Comparison of ENCODE assay signal across 8 cellular contexts in the genomic region with DNA sequence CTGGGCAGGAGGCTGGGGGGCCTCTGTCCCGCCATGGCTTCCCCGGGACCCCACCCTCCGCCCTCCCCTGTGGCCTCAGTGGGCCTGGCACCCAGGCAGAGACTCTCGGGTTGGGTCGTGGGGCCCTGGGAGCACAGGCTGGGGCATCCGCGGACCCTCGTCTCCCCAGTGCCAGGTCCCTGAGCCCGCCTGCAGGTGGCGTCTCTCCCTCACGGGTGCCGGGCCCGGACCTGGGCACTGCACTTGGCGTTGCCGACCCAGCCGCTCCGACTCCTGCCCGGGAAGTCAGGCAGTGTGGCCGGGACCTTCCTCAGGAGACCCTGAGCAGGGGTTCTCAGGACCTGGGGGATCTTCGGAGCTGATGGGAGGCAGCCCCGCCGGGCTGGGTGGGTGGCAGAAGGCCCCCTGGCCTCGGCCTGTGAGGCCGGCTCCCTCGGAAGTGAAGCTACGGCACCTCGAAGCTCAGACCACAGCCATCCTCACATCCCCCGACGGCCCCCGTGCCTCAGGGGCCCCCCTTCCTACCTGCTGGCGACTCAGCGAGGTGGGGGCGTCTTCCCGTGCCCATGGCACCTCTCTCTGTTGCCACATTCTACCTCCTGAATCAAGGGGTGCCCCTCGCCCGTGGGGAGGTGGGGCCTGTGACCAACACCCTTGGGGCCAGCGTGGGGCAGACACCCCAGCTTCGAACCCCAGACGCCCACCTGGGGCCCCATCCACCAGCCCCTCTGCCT. TPM values are rescaled to one million over a fixed set of nuclear protein-coding genes. Genes with fewer than 3 reads are reported as not detected.
DNase-seq lines count a peak whose midpoint lies in the region; ATAC-seq and TF ChIP-seq lines count a peak whose summit lies in the region.

No MANE protein-coding gene starts in this region.

- H3K9me3 Mint-ChIP-seq in mesothelial cell of epicardium, result no peaks in the 10 kb centered on the region

- H3K27me3 Mint-ChIP-seq in mesothelial cell of epicardium (ENCODE audit: low read depth), result peaks cover 32% of the 10 kb centered on the region

- no peak overlapping the region for H3K4me3 ChIP-seq in HEK293 (ENCODE audit: low read depth, low read length)
- H3K4me3 ChIP-seq in effector memory CD4-positive, alpha-beta T cell (ENCODE audit: insufficient read depth, low read depth, low read length, poor library complexity, severe bottlenecking), result peak overlapping the region; percentile 56

- H3K9me3 ChIP-seq in HEK293 (ENCODE audit: control insufficient read depth, insufficient read depth, low read depth, low read length), result no peaks in the 10 kb centered on the region
- H3K9me3 ChIP-seq in effector memory CD4-positive, alpha-beta T cell (ENCODE audit: control insufficient read depth, low read length), result no peaks in the 10 kb centered on the region

- H3K36me3 Mint-ChIP-seq in mesothelial cell of epicardium, result no peaks in the 10 kb centered on the region

- CTCF ChIA-PET in HEK293 (lab: Yijun Ruan, JAX), result interaction anchor here (0.5 to 7.2 kb wide), 35 partner anchors 12 to 882 kb away, joined by 3 to 76 read pairs (median 4); a partner anchor contains a TSS

- peaks cover 5% of the 10 kb centered on the region for H3K4me1 Mint-ChIP-seq in mesothelial cell of epicardium

- H3K4me1 ChIP-seq in HEK293 (ENCODE audit: control insufficient read depth, insufficient read depth, low read length), result no peaks in the 10 kb centered on the region
- H3K4me1 ChIP-seq in effector memory CD4-positive, alpha-beta T cell (ENCODE audit: control insufficient read depth, insufficient read depth, low read length, poor library complexity, severe bottlenecking), result peaks cover 10% of the 10 kb centered on the region

- no peak for ATAC-seq in HG03521 (IDR thresholded peaks at IDR 0.05; ENCODE audit: unreplicated experiment)

- H3K27ac ChIP-seq in HEK293 (ENCODE audit: extremely low read depth, low read depth, low read length), result no peak overlapping the region
- H3K27ac ChIP-seq in effector memory CD4-positive, alpha-beta T cell (ENCODE audit: insufficient read depth, low read length, poor library complexity, severe bottlenecking), result no peak overlapping the region

- H3K27me3 ChIP-seq in effector memory CD4-positive, alpha-beta T cell (replicated peaks; ENCODE audit: control insufficient read depth, insufficient read depth, low read length, poor library complexity, severe bottlenecking), result no peaks in the 10 kb centered on the region

- DNase-seq in DMS 273 treated with DMSO at 0.1 percent for 48 hours (lab: John Stamatoyannopoulos, UW) (peak; percentile 14), NCI-H69 (lab: John Stamatoyannopoulos, UW) (peak; percentile 77), mesothelial cell of epicardium (ENCODE audit: low spot score in 2 of 2, unreplicated experiment in 2 of 2) (peak; percentile 78 to 86)
- DNase-seq in activated CD8-positive, alpha-beta memory T cell treated with anti-CD3 and anti-CD28 coated beads for 1 hour (ENCODE audit: extremely low read depth in 1 of 2, low read depth in 1 of 2), result peak; percentile 65 to 78
- DNase-seq in effector memory CD4-positive, alpha-beta T cell, result peak; percentile 65 to 74 (median 68)
- peak; percentile 74 for DNase-seq in stimulated activated CD8-positive, alpha-beta memory T cell treated with anti-CD3 and anti-CD28 coated beads, Interleukin-12 subunit alpha, Interleukin-12 subunit beta, amount 100 ng/mL, for 4 hours (ENCODE audit: low read depth)

- POLR2A ChIA-PET in HEK293 (lab: Yijun Ruan, JAX), result interaction anchor here (1.0 to 1.9 kb wide), 7 partner anchors 109 to 170 kb away, joined by 3 to 5 read pairs (median 4); a partner anchor contains a TSS

- TF ChIP-seq CTCF in HEK293 (tag by site-specific recombination; IDR thresholded peaks at IDR 0.05) (peak; percentile 95), mesothelial cell of epicardium (IDR thresholded peaks at IDR 0.05; ENCODE audit: unreplicated experiment) (peak; percentile 79)

- H3K4me3 Mint-ChIP-seq in mesothelial cell of epicardium, result no peak overlapping the region

- H3K36me3 ChIP-seq in HEK293 (ENCODE audit: control insufficient read depth in 2 of 2, insufficient read depth in 1 of 2, low read length in 2 of 2), result no peaks in the 10 kb centered on the region
- no peaks in the 10 kb centered on the region for H3K36me3 ChIP-seq in effector memory CD4-positive, alpha-beta T cell (ENCODE audit: control insufficient read depth, insufficient read depth, low read length)

- no peak overlapping the region for H3K27ac Mint-ChIP-seq in mesothelial cell of epicardium

TF ChIP-seq in HEK293, 187 proteins besides CTCF, POLR2A, EP300 and RAD21 (continues in another document):
- TF ChIP-seq KLF1 (tag by site-specific recombination; IDR thresholded peaks at IDR 0.05), result no peak
- TF ChIP-seq ZNF600 (tag by site-specific recombination; IDR thresholded peaks at IDR 0.05), result peak; percentile 98
- TF ChIP-seq, protein P1, sequence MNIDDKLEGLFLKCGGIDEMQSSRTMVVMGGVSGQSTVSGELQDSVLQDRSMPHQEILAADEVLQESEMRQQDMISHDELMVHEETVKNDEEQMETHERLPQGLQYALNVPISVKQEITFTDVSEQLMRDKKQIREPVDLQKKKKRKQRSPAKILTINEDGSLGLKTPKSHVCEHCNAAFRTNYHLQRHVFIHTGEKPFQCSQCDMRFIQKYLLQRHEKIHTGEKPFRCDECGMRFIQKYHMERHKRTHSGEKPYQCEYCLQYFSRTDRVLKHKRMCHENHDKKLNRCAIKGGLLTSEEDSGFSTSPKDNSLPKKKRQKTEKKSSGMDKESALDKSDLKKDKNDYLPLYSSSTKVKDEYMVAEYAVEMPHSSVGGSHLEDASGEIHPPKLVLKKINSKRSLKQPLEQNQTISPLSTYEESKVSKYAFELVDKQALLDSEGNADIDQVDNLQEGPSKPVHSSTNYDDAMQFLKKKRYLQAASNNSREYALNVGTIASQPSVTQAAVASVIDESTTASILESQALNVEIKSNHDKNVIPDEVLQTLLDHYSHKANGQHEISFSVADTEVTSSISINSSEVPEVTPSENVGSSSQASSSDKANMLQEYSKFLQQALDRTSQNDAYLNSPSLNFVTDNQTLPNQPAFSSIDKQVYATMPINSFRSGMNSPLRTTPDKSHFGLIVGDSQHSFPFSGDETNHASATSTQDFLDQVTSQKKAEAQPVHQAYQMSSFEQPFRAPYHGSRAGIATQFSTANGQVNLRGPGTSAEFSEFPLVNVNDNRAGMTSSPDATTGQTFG (tag by site-specific recombination; IDR thresholded peaks at IDR 0.05; ENCODE audit: borderline replicate concordance), result no peak
- no peak for TF ChIP-seq GLI2 (tag by site-specific recombination; IDR thresholded peaks at IDR 0.05; ENCODE audit: borderline replicate concordance, low read depth)
- TF ChIP-seq ZNF610 (tag by site-specific recombination; IDR thresholded peaks at IDR 0.05; ENCODE audit: borderline replicate concordance), result peak; percentile 70
- TF ChIP-seq ZBTB8A (tag by site-specific recombination; IDR thresholded peaks at IDR 0.05), result peak; percentile 53
- no peak for TF ChIP-seq ZNF155 (tag by site-specific recombination; IDR thresholded peaks at IDR 0.05)
- peak; percentile 57; the same call in 1 of the 2 replicates for TF ChIP-seq ZBTB20 (tag by site-specific recombination; IDR thresholded peaks at IDR 0.05)
- TF ChIP-seq, protein P2, sequence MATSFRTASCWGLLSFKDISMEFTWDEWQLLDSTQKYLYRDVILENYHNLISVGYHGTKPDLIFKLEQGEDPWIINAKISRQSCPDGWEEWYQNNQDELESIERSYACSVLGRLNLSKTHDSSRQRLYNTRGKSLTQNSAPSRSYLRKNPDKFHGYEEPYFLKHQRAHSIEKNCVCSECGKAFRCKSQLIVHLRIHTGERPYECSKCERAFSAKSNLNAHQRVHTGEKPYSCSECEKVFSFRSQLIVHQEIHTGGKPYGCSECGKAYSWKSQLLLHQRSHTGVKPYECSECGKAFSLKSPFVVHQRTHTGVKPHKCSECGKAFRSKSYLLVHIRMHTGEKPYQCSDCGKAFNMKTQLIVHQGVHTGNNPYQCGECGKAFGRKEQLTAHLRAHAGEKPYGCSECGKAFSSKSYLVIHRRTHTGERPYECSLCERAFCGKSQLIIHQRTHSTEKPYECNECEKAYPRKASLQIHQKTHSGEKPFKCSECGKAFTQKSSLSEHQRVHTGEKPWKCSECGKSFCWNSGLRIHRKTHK (tag by site-specific recombination; IDR thresholded peaks at IDR 0.05), result no peak
- peak; percentile 93 for TF ChIP-seq ZNF335 (tag by site-specific recombination; conservative IDR thresholded peaks at IDR 0.05)
- TF ChIP-seq ZSCAN16 (tag by site-specific recombination; IDR thresholded peaks at IDR 0.05), result no peak
- TF ChIP-seq KLF16 (tag by site-specific recombination; IDR thresholded peaks at IDR 0.05), result 0 out of 2 replicates have a peak, but pooled peaks have one; percentile 24
- peak; percentile 72; the same call in 1 of the 2 replicates for TF ChIP-seq ZSCAN30 (tag by site-specific recombination; IDR thresholded peaks at IDR 0.05)
- TF ChIP-seq, protein P3, sequence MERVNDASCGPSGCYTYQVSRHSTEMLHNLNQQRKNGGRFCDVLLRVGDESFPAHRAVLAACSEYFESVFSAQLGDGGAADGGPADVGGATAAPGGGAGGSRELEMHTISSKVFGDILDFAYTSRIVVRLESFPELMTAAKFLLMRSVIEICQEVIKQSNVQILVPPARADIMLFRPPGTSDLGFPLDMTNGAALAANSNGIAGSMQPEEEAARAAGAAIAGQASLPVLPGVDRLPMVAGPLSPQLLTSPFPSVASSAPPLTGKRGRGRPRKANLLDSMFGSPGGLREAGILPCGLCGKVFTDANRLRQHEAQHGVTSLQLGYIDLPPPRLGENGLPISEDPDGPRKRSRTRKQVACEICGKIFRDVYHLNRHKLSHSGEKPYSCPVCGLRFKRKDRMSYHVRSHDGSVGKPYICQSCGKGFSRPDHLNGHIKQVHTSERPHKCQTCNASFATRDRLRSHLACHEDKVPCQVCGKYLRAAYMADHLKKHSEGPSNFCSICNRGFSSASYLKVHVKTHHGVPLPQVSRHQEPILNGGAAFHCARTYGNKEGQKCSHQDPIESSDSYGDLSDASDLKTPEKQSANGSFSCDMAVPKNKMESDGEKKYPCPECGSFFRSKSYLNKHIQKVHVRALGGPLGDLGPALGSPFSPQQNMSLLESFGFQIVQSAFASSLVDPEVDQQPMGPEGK (tag by site-specific recombination; IDR thresholded peaks at IDR 0.05), result peak; percentile 73
- TF ChIP-seq ZNF555 (tag by site-specific recombination; conservative IDR thresholded peaks at IDR 0.05), result no peak
- TF ChIP-seq GLIS2 (tag by site-specific recombination; IDR thresholded peaks at IDR 0.05), result peak; percentile 41; the same call in 1 of the 2 replicates
- peak; percentile 26; the same call in 1 of the 2 replicates for TF ChIP-seq GLIS1 (tag by site-specific recombination; IDR thresholded peaks at IDR 0.05)
- TF ChIP-seq MEIS1 (CRISPR knock-in tag; IDR thresholded peaks at IDR 0.05; ENCODE audit: borderline replicate concordance), result no peak
- peak; percentile 50; the same call in 1 of the 2 replicates for TF ChIP-seq ZBTB7A (tag by site-specific recombination; IDR thresholded peaks at IDR 0.05; ENCODE audit: low read depth)

RNA-seq across cellular contexts. Expression of a gene that starts 6.4 kb away (rescaled TPM):
- 28.4 to 32.8 TPM (median 31.8 TPM) in 3 replicates for total RNA-seq in mesothelial cell of epicardium

RNA-seq across cellular contexts. Expression of a gene that starts 48.1 kb away (rescaled TPM):
- 0.27 to 0.57 TPM (median 0.40 TPM) in 3 replicates for total RNA-seq in mesothelial cell of epicardium

RNA-seq across cellular contexts. Expression of a gene that starts 51.4 kb away (rescaled TPM):
- 0.32 to 0.47 TPM in 2 of 3 replicates, not detected in the other for total RNA-seq in mesothelial cell of epicardium

Comparison
In these comparisons a context has a peak if more than half of its experiments do, and no peak if none do; other contexts are left out.
1. DNase-seq: peak in every context shown above with its lines; median percentile 82 in mesothelial cell of epicardium; 77 in NCI-H69; 74 in stimulated activated CD8-positive, alpha-beta memory T cell treated with anti-CD3 and anti-CD28 coated beads, Interleukin-12 subunit alpha, Interleukin-12 subunit beta, amount 100 ng/mL, for 4 hours; 72 in activated CD8-positive, alpha-beta memory T cell treated with anti-CD3 and anti-CD28 coated beads for 1 hour; 68 in effector memory CD4-positive, alpha-beta T cell; 14 in DMS 273 treated with DMSO at 0.1 percent for 48 hours.